12 cellular contexts compared by ENCODE assay signal in genomic region chr10:114195079-114195478, GRCh38.
DNase-seq lines count a peak whose midpoint lies in the region; ATAC-seq lines count a peak whose summit lies in the region.
"Had no signal": no experiment of that assay in that cellular context is flagged by ENCODE, and none has a peak within 500 bp of the region (broad histone marks: within the 10 kb centered on the region; RNA-seq: fewer than 3 reads in every experiment).

No MANE protein-coding gene starts in this region.

- H3K27me3 Mint-ChIP-seq in stimulated activated naive CD8-positive, alpha-beta T cell treated with anti-CD3 and anti-CD28 coated beads, Interleukin-15, amount 100 ng/mL, for 72 hours = peaks cover 61% of the 10 kb centered on the region

- H3K9me3 Mint-ChIP-seq in stimulated activated naive CD8-positive, alpha-beta T cell treated with anti-CD3 and anti-CD28 coated beads, Interleukin-15, amount 100 ng/mL, for 72 hours = no peaks in the 10 kb centered on the region

- ATAC-seq in stimulated activated naive CD8-positive, alpha-beta T cell treated with anti-CD3 and anti-CD28 coated beads, Interleukin-15, amount 100 ng/mL, for 72 hours = peak; percentile 96
- ATAC-seq in stimulated activated naive CD8-positive, alpha-beta T cell treated with anti-CD3 and anti-CD28 coated beads, Interleukin-15, Interleukin-2, amounts not matched to agents 100 U/mL and 50 U/mL, for 24 hours = no peak
- ATAC-seq in HG02870 (IDR thresholded peaks at IDR 0.05; ENCODE audit: unreplicated experiment) (peak; percentile 98), HG03565 (IDR thresholded peaks at IDR 0.05; ENCODE audit: unreplicated experiment) (peak; percentile 96)
- ATAC-seq: left colon, upper lobe of right lung had no signal

- H3K4me3 Mint-ChIP-seq in stimulated activated naive CD8-positive, alpha-beta T cell treated with anti-CD3 and anti-CD28 coated beads, Interleukin-15, amount 100 ng/mL, for 72 hours = no peak overlapping the region

- no peak for DNase-seq in stimulated activated naive CD8-positive, alpha-beta T cell treated with anti-CD3 and anti-CD28 coated beads, Interleukin-15, amount 100 ng/mL, for 72 hours
- DNase-seq in stimulated activated naive CD8-positive, alpha-beta T cell treated with anti-CD3 and anti-CD28 coated beads, Interleukin-15, Interleukin-2, amounts not matched to agents 100 U/mL and 50 U/mL, for 24 hours = no peak
- no peak for DNase-seq in HuH-7.5 (ENCODE audit: low spot score)
- DNase-seq in HuH-7 (ENCODE audit: low spot score) = no peak
- no peak for DNase-seq in NCI-H226
- no peak for DNase-seq in NCI-H2196 treated with DMSO at 0.1 percent for 48 hours (lab: John Stamatoyannopoulos, UW; ENCODE audit: unreplicated experiment)
- DNase-seq: EL, left colon, OCI-M1, upper lobe of right lung had no signal

- no peak overlapping the region for H3K27ac Mint-ChIP-seq in stimulated activated naive CD8-positive, alpha-beta T cell treated with anti-CD3 and anti-CD28 coated beads, Interleukin-15, amount 100 ng/mL, for 72 hours

- H3K4me1 Mint-ChIP-seq in stimulated activated naive CD8-positive, alpha-beta T cell treated with anti-CD3 and anti-CD28 coated beads, Interleukin-15, amount 100 ng/mL, for 72 hours = peaks cover 15% of the 10 kb centered on the region
